Comparison of ENCODE assay signal across 7 cellular contexts in genomic region chr10:73931767-73932624, GRCh38. TPM values are rescaled to one million over a fixed set of nuclear protein-coding genes. Genes with fewer than 3 reads are reported as not detected.
DNase-seq lines count a peak whose midpoint lies in the region; ATAC-seq and TF ChIP-seq lines count a peak whose summit lies in the region.

No MANE protein-coding gene starts in this region.

- TF ChIP-seq CTCF in left lung (IDR thresholded peaks at IDR 0.05) (no peak), uterus (IDR thresholded peaks at IDR 0.05) (no peak)

- H3K4me3 ChIP-seq in HUES6 (ENCODE audit: low read depth, low read length) (0 out of 2 replicates have a peak overlapping the region, but pooled peaks have one; percentile 6), left lung (no peak overlapping the region), uterus (no peak overlapping the region)

- DNase-seq in activated T-cell treated with anti-CD3 and anti-CD28 coated beads for 48 hours (ENCODE audit: low read depth) (peak; percentile 44), left lung (peak in 1 of 2 donors; percentile 71), ureter (ENCODE audit: low spot score) (peak; percentile 82), uterus (no peak), NCI-H2029 (lab: John Stamatoyannopoulos, UW) (no peak)

- no peaks in the 10 kb centered on the region for H3K27me3 ChIP-seq in HUES6 (ENCODE audit: control insufficient read depth, insufficient read depth, low read length)
- H3K27me3 ChIP-seq in left lung, result no peaks in the 10 kb centered on the region
- no peaks in the 10 kb centered on the region for H3K27me3 ChIP-seq in uterus

- H3K4me1 ChIP-seq in HUES6 (ENCODE audit: control insufficient read depth, insufficient read depth, low read length) (peaks cover 26% of the 10 kb centered on the region), left lung (peaks cover 8 to 23% of the 10 kb centered on the region in 2 donors), uterus (no peaks in the 10 kb centered on the region)

- intact Hi-C loops in left lung (cut with DNase I), result no loop called here
- intact Hi-C loops in uterus (cut with DNase I; ENCODE audit: low total_unique reads), result no loop called here

- ATAC-seq in GM19452 (IDR thresholded peaks at IDR 0.05; ENCODE audit: unreplicated experiment), result peak; percentile 53
- peak; percentile 94 for ATAC-seq in left lung

- H3K9ac ChIP-seq in HUES6 (ENCODE audit: low read length), result no peak overlapping the region

- TF ChIP-seq POLR2A in uterus (IDR thresholded peaks at IDR 0.05), result no peak

- H3K27ac ChIP-seq in HUES6 (ENCODE audit: low read depth, low read length), result peak overlapping the region; percentile 58; the same call in 1 of the 2 replicates
- peak overlapping the region in 1 of 2 donors; percentile 67 for H3K27ac ChIP-seq in left lung
- H3K27ac ChIP-seq in uterus, result no peak overlapping the region

- H3K9me3 ChIP-seq in HUES6 (ENCODE audit: control insufficient read depth, insufficient read depth, low read depth, low read length) (no peaks in the 10 kb centered on the region), left lung (no peaks in the 10 kb centered on the region), uterus (no peaks in the 10 kb centered on the region)

- H3K36me3 ChIP-seq in HUES6 (ENCODE audit: control insufficient read depth, insufficient read depth, low read length) (no peaks in the 10 kb centered on the region), left lung (no peaks in the 10 kb centered on the region), uterus (no peaks in the 10 kb centered on the region)

RNA-seq across cellular contexts. Expression of gene PLAU, which starts 21.1 kb away (rescaled TPM):
- 10 to 100 TPM; 26.6 to 29.0 TPM for total RNA-seq in left lung
- total RNA-seq in ureter, result 13.8 TPM
- 10 to 100 TPM in 2 of 4 donors, 1 to 10 TPM in 2; 1.8 to 15.3 (median 9.0) TPM for total RNA-seq in uterus

RNA-seq across cellular contexts. Expression of gene CAMK2G, which starts 57.6 kb away (rescaled TPM):
- total RNA-seq in left lung (10 to 100 TPM; 28.9 to 36.6 TPM), ureter (80.5 TPM), uterus (10 to 100 TPM; 17.9 to 79.9 (median 40.0) TPM)

Comparison
In these comparisons a context has a peak if more than half of its experiments do, and no peak if none do; other contexts are left out.
1. DNase-seq: peak in activated T-cell treated with anti-CD3 and anti-CD28 coated beads for 48 hours (single experiment) and ureter (single experiment); none in uterus (0 of 2) and NCI-H2029 (single experiment).